In genomic region chr22:37563153-37564081, GRCh38 we compare ENCODE assay signal across 8 cellular contexts. TPM values are rescaled to one million over a fixed set of nuclear protein-coding genes. Genes with fewer than 3 reads are reported as not detected.
DNase-seq lines count a peak whose midpoint lies in the region; ATAC-seq lines count a peak whose summit lies in the region.

No MANE protein-coding gene starts in this region.

- peak overlapping the region; percentile 20 to 98 for H3K9ac ChIP-seq in duodenal mucosa (ENCODE audit: low read depth in 1 of 2, low read length in 2 of 2)

- no peaks in the 10 kb centered on the region for H3K9me3 Mint-ChIP-seq in activated naive CD4-positive, alpha-beta T cell treated with anti-CD3 and anti-CD28 coated beads, Interleukin-2, amount 50 U/mL, for 24 hours
- H3K9me3 Mint-ChIP-seq in activated T-helper 1 cell treated with anti-CD3 and anti-CD28 coated beads, Interleukin-12 subunit alpha, Interleukin-12 subunit beta, Interleukin-2, Interleukin-4 antibody, amounts not matched to agents 30 ng/mL and 10 ng/mL and 1 ng/mL, durations not matched to agents 14 hours and 24 hours and 36 hours: no peaks in the 10 kb centered on the region

- H3K4me1 ChIP-seq in duodenal mucosa (ENCODE audit: control insufficient read depth in 1 of 2, insufficient read depth in 2 of 2, low read length in 2 of 2): peaks cover 55 to 75% of the 10 kb centered on the region in 2 donors

- no peak for ATAC-seq in GM19463 (IDR thresholded peaks at IDR 0.05; ENCODE audit: unreplicated experiment)

- H3K36me3 Mint-ChIP-seq in activated naive CD4-positive, alpha-beta T cell treated with anti-CD3 and anti-CD28 coated beads, Interleukin-2, amount 50 U/mL, for 24 hours: no peaks in the 10 kb centered on the region
- peaks cover 2% of the 10 kb centered on the region for H3K36me3 Mint-ChIP-seq in activated T-helper 1 cell treated with anti-CD3 and anti-CD28 coated beads, Interleukin-12 subunit alpha, Interleukin-12 subunit beta, Interleukin-2, Interleukin-4 antibody, amounts not matched to agents 30 ng/mL and 10 ng/mL and 1 ng/mL, durations not matched to agents 14 hours and 24 hours and 36 hours (ENCODE audit: low read depth)

- H3K27me3 ChIP-seq in duodenal mucosa (ENCODE audit: control insufficient read depth in 1 of 2, insufficient read depth in 2 of 2, low read length in 2 of 2): no peaks in the 10 kb centered on the region

- peaks cover 19% of the 10 kb centered on the region for H3K27me3 Mint-ChIP-seq in activated naive CD4-positive, alpha-beta T cell treated with anti-CD3 and anti-CD28 coated beads, Interleukin-2, amount 50 U/mL, for 24 hours
- peaks cover 28% of the 10 kb centered on the region for H3K27me3 Mint-ChIP-seq in activated T-helper 1 cell treated with anti-CD3 and anti-CD28 coated beads, Interleukin-12 subunit alpha, Interleukin-12 subunit beta, Interleukin-2, Interleukin-4 antibody, amounts not matched to agents 30 ng/mL and 10 ng/mL and 1 ng/mL, durations not matched to agents 14 hours and 24 hours and 36 hours (ENCODE audit: insufficient read depth)

- intact Hi-C loops in activated T-helper 1 cell treated with anti-CD3 and anti-CD28 coated beads, Interleukin-12 subunit alpha, Interleukin-12 subunit beta, Interleukin-2, Interleukin-4 antibody, amounts not matched to agents 30 ng/mL and 10 ng/mL and 1 ng/mL, durations not matched to agents 14 hours and 24 hours and 36 hours (cut with micrococcal nuclease): no loop called here

- no peak overlapping the region for H3K4me3 Mint-ChIP-seq in activated naive CD4-positive, alpha-beta T cell treated with anti-CD3 and anti-CD28 coated beads, Interleukin-2, amount 50 U/mL, for 24 hours
- no peak overlapping the region for H3K4me3 Mint-ChIP-seq in activated T-helper 1 cell treated with anti-CD3 and anti-CD28 coated beads, Interleukin-12 subunit alpha, Interleukin-12 subunit beta, Interleukin-2, Interleukin-4 antibody, amounts not matched to agents 30 ng/mL and 10 ng/mL and 1 ng/mL, durations not matched to agents 14 hours and 24 hours and 36 hours

- no peaks in the 10 kb centered on the region for H3K9me3 ChIP-seq in duodenal mucosa (ENCODE audit: control insufficient read depth in 1 of 2, low read length in 2 of 2)

- H3K4me1 Mint-ChIP-seq in activated naive CD4-positive, alpha-beta T cell treated with anti-CD3 and anti-CD28 coated beads, Interleukin-2, amount 50 U/mL, for 24 hours: peaks cover 34% of the 10 kb centered on the region
- peaks cover 44% of the 10 kb centered on the region for H3K4me1 Mint-ChIP-seq in activated T-helper 1 cell treated with anti-CD3 and anti-CD28 coated beads, Interleukin-12 subunit alpha, Interleukin-12 subunit beta, Interleukin-2, Interleukin-4 antibody, amounts not matched to agents 30 ng/mL and 10 ng/mL and 1 ng/mL, durations not matched to agents 14 hours and 24 hours and 36 hours (ENCODE audit: low read depth)

- H3K27ac Mint-ChIP-seq in activated naive CD4-positive, alpha-beta T cell treated with anti-CD3 and anti-CD28 coated beads, Interleukin-2, amount 50 U/mL, for 24 hours: peak overlapping the region; percentile 65
- H3K27ac Mint-ChIP-seq in activated T-helper 1 cell treated with anti-CD3 and anti-CD28 coated beads, Interleukin-12 subunit alpha, Interleukin-12 subunit beta, Interleukin-2, Interleukin-4 antibody, amounts not matched to agents 30 ng/mL and 10 ng/mL and 1 ng/mL, durations not matched to agents 14 hours and 24 hours and 36 hours: no peak overlapping the region

- peak overlapping the region; percentile 53 for H3K27ac ChIP-seq in duodenal mucosa (ENCODE audit: low read depth, low read length)

- DNase-seq in activated naive CD4-positive, alpha-beta T cell (lab: John Stamatoyannopoulos, UW): no peak
- DNase-seq in middle frontal gyrus (ENCODE audit: extremely low spot score, low spot score) (peak; percentile 65), NCI-H82 treated with DMSO at 0.1 percent for 48 hours (lab: John Stamatoyannopoulos, UW; ENCODE audit: unreplicated experiment) (no peak), SK-N-DZ (ENCODE audit: low spot score) (no peak)
- DNase-seq in activated T-helper 1 cell treated with anti-CD3 and anti-CD28 coated beads, Interleukin-12 subunit alpha, Interleukin-12 subunit beta, Interleukin-2, Interleukin-4 antibody, amounts not matched to agents 30 ng/mL and 10 ng/mL and 1 ng/mL, durations not matched to agents 14 hours and 24 hours and 36 hours (ENCODE audit: low spot score): no peak

- H3K36me3 ChIP-seq in duodenal mucosa (ENCODE audit: control insufficient read depth in 1 of 2, insufficient read depth in 2 of 2, low read length in 2 of 2): peaks cover 12 to 20% of the 10 kb centered on the region in 2 donors

- H3K4me3 ChIP-seq in duodenal mucosa (ENCODE audit: low read depth in 1 of 2, low read length in 2 of 2): peak overlapping the region; percentile 28 to 31

RNA-seq across cellular contexts. Expression of gene CDC42EP1, which starts 3.1 kb away (rescaled TPM):
- 1.1 and 1.5 TPM in 2 replicates for total RNA-seq in activated T-helper 1 cell treated with anti-CD3 and anti-CD28 coated beads, Interleukin-12 subunit alpha, Interleukin-12 subunit beta, Interleukin-2, Interleukin-4 antibody, amounts not matched to agents 30 ng/mL and 10 ng/mL and 1 ng/mL, durations not matched to agents 14 hours and 24 hours and 36 hours
- polyA plus RNA-seq in SK-N-DZ (2014; cell fraction: cytosol; rRNA removed): not detected in 2 replicates
- polyA plus RNA-seq in SK-N-DZ (2014; cell fraction: nucleus; rRNA removed): not detected in 2 replicates

RNA-seq across cellular contexts. Expression of gene LGALS2, which starts 16.5 kb away (rescaled TPM):
- total RNA-seq in activated T-helper 1 cell treated with anti-CD3 and anti-CD28 coated beads, Interleukin-12 subunit alpha, Interleukin-12 subunit beta, Interleukin-2, Interleukin-4 antibody, amounts not matched to agents 30 ng/mL and 10 ng/mL and 1 ng/mL, durations not matched to agents 14 hours and 24 hours and 36 hours: not detected in 2 replicates
- not detected in 2 replicates for polyA plus RNA-seq in SK-N-DZ (2014; cell fraction: cytosol; rRNA removed)
- not detected in 2 replicates for polyA plus RNA-seq in SK-N-DZ (2014; cell fraction: nucleus; rRNA removed)

RNA-seq across cellular contexts. Expression of gene CARD10, which starts 44.2 kb away (rescaled TPM):
- not detected in 2 replicates for total RNA-seq in activated T-helper 1 cell treated with anti-CD3 and anti-CD28 coated beads, Interleukin-12 subunit alpha, Interleukin-12 subunit beta, Interleukin-2, Interleukin-4 antibody, amounts not matched to agents 30 ng/mL and 10 ng/mL and 1 ng/mL, durations not matched to agents 14 hours and 24 hours and 36 hours
- 1.8 and 2.6 TPM in 2 replicates for polyA plus RNA-seq in SK-N-DZ (2014; cell fraction: cytosol; rRNA removed)
- polyA plus RNA-seq in SK-N-DZ (2014; cell fraction: nucleus; rRNA removed): 3.1 and 8.4 TPM in 2 replicates

RNA-seq across cellular contexts. Expression of gene GGA1, which starts 45.2 kb away (rescaled TPM):
- 70.8 and 78.9 TPM in 2 replicates for total RNA-seq in activated T-helper 1 cell treated with anti-CD3 and anti-CD28 coated beads, Interleukin-12 subunit alpha, Interleukin-12 subunit beta, Interleukin-2, Interleukin-4 antibody, amounts not matched to agents 30 ng/mL and 10 ng/mL and 1 ng/mL, durations not matched to agents 14 hours and 24 hours and 36 hours
- 57.2 and 63.0 TPM in 2 replicates for polyA plus RNA-seq in SK-N-DZ (2014; cell fraction: cytosol; rRNA removed)
- polyA plus RNA-seq in SK-N-DZ (2014; cell fraction: nucleus; rRNA removed): 150 and 184 TPM in 2 replicates
